ENCODE assay signal across 16 cellular contexts in genomic region chr16:762049-762513, GRCh38. TPM values are rescaled to one million over a fixed set of nuclear protein-coding genes. Genes with fewer than 3 reads are reported as not detected.
"Had no signal": no experiment of that assay in that cellular context is flagged by ENCODE, and none has a peak within 500 bp of the region (broad histone marks: within the 10 kb centered on the region; RNA-seq: fewer than 3 reads in every experiment).

No MANE protein-coding gene starts in this region.

- H3K27ac Mint-ChIP-seq: activated B cell treated with CpG ODN at 0.5 μM for 24 hours; activated naive CD4-positive, alpha-beta T cell treated with anti-CD3 and anti-CD28 coated beads, Interleukin-2, amount 10 ng/mL, durations not matched to agents 7 days and 5 days; activated T-helper 2 cell treated with anti-CD3 and anti-CD28 coated beads, Interferon-gamma antibody, Interleukin-2, Interleukin-4, amounts not matched to agents 10 μg/mL and 5 μg/mL and 100 μg/mL, durations not matched to agents 14 hours and 24 hours and 36 hours; naive B cell; T-helper 1 cell treated with Interleukin-12 subunit alpha and Interleukin-12 subunit beta and Interleukin-4 antibody, amounts not matched to agents 30 μg/mL and 1 μg/mL, for 36 hours had no signal

- H3K27ac ChIP-seq: gastroesophageal sphincter, neutrophil had no signal

- H3K36me3 Mint-ChIP-seq: activated naive CD4-positive, alpha-beta T cell treated with anti-CD3 and anti-CD28 coated beads, Interleukin-2, amount 10 ng/mL, durations not matched to agents 7 days and 5 days; naive B cell had no signal

- H3K4me1 ChIP-seq: gastroesophageal sphincter had no signal

- H3K9me3 Mint-ChIP-seq: activated B cell treated with CpG ODN at 0.5 μM for 24 hours; activated CD4-positive, alpha-beta T cell treated with anti-CD3 and anti-CD28 coated beads, Interleukin-2, amount 10 ng/mL, durations not matched to agents 7 days and 5 days; activated naive CD4-positive, alpha-beta T cell treated with anti-CD3 and anti-CD28 coated beads, Interleukin-2, amount 10 ng/mL, durations not matched to agents 7 days and 5 days; activated T-helper 2 cell treated with anti-CD3 and anti-CD28 coated beads, Interferon-gamma antibody, Interleukin-2, Interleukin-4, amounts not matched to agents 10 μg/mL and 5 μg/mL and 100 μg/mL, durations not matched to agents 14 hours and 24 hours and 36 hours; T-helper 1 cell treated with Interleukin-12 subunit alpha and Interleukin-12 subunit beta and Interleukin-4 antibody, amounts not matched to agents 30 μg/mL and 1 μg/mL, for 36 hours had no signal

- H3K36me3 ChIP-seq: gastroesophageal sphincter, neutrophil, uterus had no signal

- H3K27me3 Mint-ChIP-seq: activated CD4-positive, alpha-beta T cell treated with anti-CD3 and anti-CD28 coated beads, Interleukin-2, amount 10 ng/mL, durations not matched to agents 7 days and 5 days had no signal

- H3K4me1 Mint-ChIP-seq: activated B cell treated with CpG ODN at 0.5 μM for 24 hours; activated CD4-positive, alpha-beta T cell treated with anti-CD3 and anti-CD28 coated beads, Interleukin-2, amount 10 ng/mL, durations not matched to agents 7 days and 5 days had no signal

- H3K4me3 Mint-ChIP-seq: activated B cell treated with CpG ODN at 0.5 μM for 24 hours; activated CD4-positive, alpha-beta T cell treated with anti-CD3 and anti-CD28 coated beads, Interleukin-2, amount 10 ng/mL, durations not matched to agents 7 days and 5 days; activated naive CD4-positive, alpha-beta T cell treated with anti-CD3 and anti-CD28 coated beads, Interleukin-2, amount 10 ng/mL, durations not matched to agents 7 days and 5 days; naive B cell; T-helper 1 cell treated with Interleukin-12 subunit alpha and Interleukin-12 subunit beta and Interleukin-4 antibody, amounts not matched to agents 30 μg/mL and 1 μg/mL, for 36 hours had no signal

- H3K27me3 ChIP-seq: neutrophil, uterus had no signal

- H3K4me3 ChIP-seq: gastroesophageal sphincter, skin epidermis, uterus had no signal

- DNase-seq: activated B cell treated with CpG ODN at 0.5 μM for 24 hours; activated CD4-positive, alpha-beta T cell treated with anti-CD3 and anti-CD28 coated beads, Interleukin-2, amount 10 ng/mL, durations not matched to agents 7 days and 5 days; activated naive CD4-positive, alpha-beta T cell treated with anti-CD3 and anti-CD28 coated beads, Interleukin-2, amount 10 ng/mL, durations not matched to agents 7 days and 5 days; activated T-cell treated with anti-CD3 and anti-CD28 coated beads for 4 hours; caudate nucleus; cortex of kidney; effector CD8-positive, alpha-beta T cell; naive B cell; uterus had no signal

- H3K9me3 ChIP-seq: gastroesophageal sphincter, neutrophil, uterus had no signal

- ATAC-seq: gastroesophageal sphincter had no signal

RNA-seq across cellular contexts. Expression of gene MSLN, which starts 1.5 kb away (rescaled TPM):
- total RNA-seq: activated B cell treated with CpG ODN at 0.5 μM for 24 hours; activated CD4-positive, alpha-beta T cell treated with anti-CD3 and anti-CD28 coated beads, Interleukin-2, amount 10 ng/mL, durations not matched to agents 7 days and 5 days; activated CD8-positive, alpha-beta memory T cell treated with anti-CD3 and anti-CD28 coated beads for 36 hours; activated T-helper 2 cell treated with anti-CD3 and anti-CD28 coated beads, Interferon-gamma antibody, Interleukin-2, Interleukin-4, amounts not matched to agents 10 μg/mL and 5 μg/mL and 100 μg/mL, durations not matched to agents 14 hours and 24 hours and 36 hours; fibroblast of lung had no signal
- polyA plus RNA-seq: fibroblast of lung had no signal
